8 cellular contexts compared by ENCODE assay signal in genomic region chr6:31580807-31581437, GRCh38. TPM values are rescaled to one million over a fixed set of nuclear protein-coding genes. Genes with fewer than 3 reads are reported as not detected.
DNase-seq lines count a peak whose midpoint lies in the region; ATAC-seq and TF ChIP-seq lines count a peak whose summit lies in the region.

No MANE protein-coding gene starts in this region.

- peak in 2 of 3 donors; percentile 74 to 78 for TF ChIP-seq CTCF in omental fat pad (IDR thresholded peaks at IDR 0.05)

- peak overlapping the region; percentile 36 for H3K27ac ChIP-seq in temporal lobe (ENCODE audit: low read depth, low read length)

- ATAC-seq in GM21515 (IDR thresholded peaks at IDR 0.05; ENCODE audit: unreplicated experiment) (peak; percentile 51), omental fat pad (ENCODE audit: low FRiP score) (peak; percentile 97)

- DNase-seq in D341Med (ENCODE audit: low spot score) (peak; percentile 97), Kasumi-1 (lab: John Stamatoyannopoulos, UW) (peak; percentile 77 to 79), SHP77 treated with DMSO at 0.1 percent for 48 hours (lab: John Stamatoyannopoulos, UW) (peak; percentile 61), globus pallidus (ENCODE audit: low spot score) (peak; percentile 72), omental fat pad (ENCODE audit: low spot score) (peak; percentile 75)
- peak; percentile 89 for DNase-seq in activated naive CD4-positive, alpha-beta T cell treated with Interleukin-2 at 50 U/mL for 16 hours

RNA-seq across cellular contexts. Expression of gene LTB, which starts 1.3 kb away (rescaled TPM):
- total RNA-seq in omental fat pad (1 to 10 TPM in 3 of 4 donors, under 1 TPM in 1; 0.72 to 5.5 (median 1.9) TPM), temporal lobe (not detected)

RNA-seq across cellular contexts. Expression of gene LST1, which starts 5.2 kb away (rescaled TPM):
- total RNA-seq in omental fat pad (10 to 100 TPM; 16.3 to 34.2 (median 19.2) TPM), temporal lobe (0.74 TPM)

RNA-seq across cellular contexts. Expression of gene TNF, which starts 5.6 kb away (rescaled TPM):
- 1 to 10 TPM in 1 of 4 donors, under 1 TPM in 2, not detected in 1; 0.65 to 1.5 (median 0.96) TPM for total RNA-seq in omental fat pad
- total RNA-seq in temporal lobe = not detected

RNA-seq across cellular contexts. Expression of gene LTA, which starts 8.8 kb away (rescaled TPM):
- total RNA-seq in omental fat pad (not detected), temporal lobe (not detected)

RNA-seq across cellular contexts. Expression of gene NCR3, which starts 11.9 kb away (rescaled TPM):
- total RNA-seq in omental fat pad (not detected), temporal lobe (not detected)

Comparison
In these comparisons a context has a peak if more than half of its experiments do, and no peak if none do; other contexts are left out.
1. Peak in every context shown above with its lines: DNase-seq, ATAC-seq and H3K27ac ChIP-seq.